9 cellular contexts compared by ENCODE assay signal in the genomic region with DNA sequence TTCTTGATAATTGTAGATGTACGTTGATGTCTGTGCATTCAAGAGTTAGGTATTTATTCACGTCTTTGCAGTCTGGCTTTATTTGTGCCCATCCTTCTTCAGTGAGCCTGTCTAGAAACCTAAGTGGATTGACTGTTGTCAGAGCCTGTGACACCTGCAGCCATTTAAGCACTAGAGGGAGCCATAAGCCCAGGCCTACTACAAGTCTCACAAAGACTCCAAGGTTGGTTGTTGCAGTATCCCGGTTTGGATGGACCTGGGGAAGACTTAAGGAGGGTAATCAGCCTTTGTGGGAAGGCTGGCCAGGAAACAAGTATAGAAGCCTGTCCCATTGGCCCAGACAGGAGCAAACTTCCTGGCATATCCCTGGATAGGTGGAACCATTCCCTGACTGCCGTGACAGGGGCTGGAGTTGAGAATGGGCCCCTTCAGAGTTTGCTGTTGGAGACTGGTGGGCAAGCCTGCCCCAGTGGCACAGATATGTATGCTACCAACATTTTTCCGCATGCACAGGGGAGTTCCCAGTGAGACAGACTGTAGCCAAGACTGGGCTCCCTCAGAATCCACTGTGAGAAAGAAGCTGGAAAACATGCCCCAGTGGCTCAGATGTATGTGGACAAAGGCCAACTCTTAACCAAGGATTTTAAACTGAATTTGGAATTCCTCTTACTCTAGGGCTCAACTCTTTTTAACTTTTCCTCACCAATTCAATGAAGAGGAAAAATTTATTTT. TPM values are rescaled to one million over a fixed set of nuclear protein-coding genes. Genes with fewer than 3 reads are reported as not detected.
A peak's percentile ranks its signal among the peaks of the same experiment; 100 is the strongest.
DNase-seq lines count a peak whose midpoint lies in the region; ATAC-seq and TF ChIP-seq lines count a peak whose summit lies in the region.
"Had no signal": no experiment of that assay in that cellular context is flagged by ENCODE, and none has a peak within 500 bp of the region (broad histone marks: within the 10 kb centered on the region; RNA-seq: fewer than 3 reads in every experiment).

No MANE protein-coding gene starts in this region.

- DNase-seq in Calu3 = peak; percentile 60
- DNase-seq in NCI-H524 treated with DMSO at 0.1 percent for 48 hours (lab: John Stamatoyannopoulos, UW) = peak; percentile 47
- DNase-seq in brain pericyte (ENCODE audit: low read depth, low spot score) = peak; percentile 16
- no peak for DNase-seq in left lobe of liver (ENCODE audit: low spot score)
- no peak for DNase-seq in activated T-cell treated with anti-CD3 and anti-CD28 coated beads, Interleukin-2, amount 50 U/mL, for 4 hours
- no peak for DNase-seq in globus pallidus (ENCODE audit: low spot score)
- DNase-seq: naive B cell had no signal

- H3K27ac Mint-ChIP-seq in Calu3 (ENCODE audit: unreplicated experiment) = no peak overlapping the region

- peak; percentile 79 for TF ChIP-seq CTCF in Calu3 (IDR thresholded peaks at IDR 0.05; ENCODE audit: unreplicated experiment)

- CTCF ChIA-PET in Calu3 (lab: Charles Lee) = interaction anchor here (1.3 kb wide), 1 partner anchor 1259 kb away, joined by 3 read pairs; no protein-coding TSS in a partner anchor

- no peaks in the 10 kb centered on the region for H3K9me3 Mint-ChIP-seq in Calu3 (ENCODE audit: low read depth, unreplicated experiment)
- H3K9me3 Mint-ChIP-seq in activated T-cell treated with anti-CD3 and anti-CD28 coated beads, Interleukin-2, amount 50 U/mL, for 4 hours = no peaks in the 10 kb centered on the region

- no peak overlapping the region for H3K4me3 Mint-ChIP-seq in Calu3 (ENCODE audit: low read depth, unreplicated experiment)
- no peak overlapping the region for H3K4me3 Mint-ChIP-seq in activated T-cell treated with anti-CD3 and anti-CD28 coated beads, Interleukin-2, amount 50 U/mL, for 4 hours
- H3K4me3 Mint-ChIP-seq: naive B cell had no signal

- ATAC-seq in HG03432 (IDR thresholded peaks at IDR 0.05; ENCODE audit: unreplicated experiment) = peak; percentile 44
- ATAC-seq in left lobe of liver = peak; percentile 95
- no peak for ATAC-seq in activated T-cell treated with anti-CD3 and anti-CD28 coated beads, Interleukin-2, amount 50 U/mL, for 4 hours
- no peak for ATAC-seq in HG03095 (IDR thresholded peaks at IDR 0.05; ENCODE audit: unreplicated experiment)

- H3K27me3 Mint-ChIP-seq in Calu3 (ENCODE audit: unreplicated experiment) = peaks cover 31% of the 10 kb centered on the region
- H3K27me3 Mint-ChIP-seq in activated T-cell treated with anti-CD3 and anti-CD28 coated beads, Interleukin-2, amount 50 U/mL, for 4 hours (ENCODE audit: low read depth) = no peaks in the 10 kb centered on the region

- no peaks in the 10 kb centered on the region for H3K4me1 Mint-ChIP-seq in Calu3 (ENCODE audit: low read depth, unreplicated experiment)
- H3K4me1 Mint-ChIP-seq in activated T-cell treated with anti-CD3 and anti-CD28 coated beads, Interleukin-2, amount 50 U/mL, for 4 hours (ENCODE audit: low read depth) = no peaks in the 10 kb centered on the region
- H3K4me1 Mint-ChIP-seq: naive B cell had no signal

- no peaks in the 10 kb centered on the region for H3K36me3 Mint-ChIP-seq in Calu3 (ENCODE audit: insufficient read depth, unreplicated experiment)
- no peaks in the 10 kb centered on the region for H3K36me3 Mint-ChIP-seq in activated T-cell treated with anti-CD3 and anti-CD28 coated beads, Interleukin-2, amount 50 U/mL, for 4 hours (ENCODE audit: insufficient read depth)
- H3K36me3 Mint-ChIP-seq: naive B cell had no signal

- BruUV-seq in Calu3 (replicated peaks; lab: Mats Ljungman, UMichigan) = no TSS peak

- intact Hi-C loops in Calu3 (cut with micrococcal nuclease; ENCODE audit: unreplicated experiment) = loop anchor here (5.0 kb wide), 1 partner anchor 1261 kb away; no protein-coding TSS in a partner anchor

RNA-seq across cellular contexts. Expression of a gene that starts 9.3 kb away (rescaled TPM):
- total RNA-seq in Calu3 (2022) (not detected in 2 replicates), left lobe of liver (not detected)
- total RNA-seq in activated T-cell treated with anti-CD3 and anti-CD28 coated beads, Interleukin-2, amount 50 U/mL, for 4 hours = not detected

Comparison
In these comparisons a context has a peak if more than half of its experiments do, and no peak if none do; other contexts are left out.
1. DNase-seq: peak in Calu3 (single experiment), NCI-H524 treated with DMSO at 0.1 percent for 48 hours (single experiment) and brain pericyte (single experiment); none in left lobe of liver (single experiment), activated T-cell treated with anti-CD3 and anti-CD28 coated beads, Interleukin-2, amount 50 U/mL, for 4 hours (single experiment) and globus pallidus (single experiment).
2. ATAC-seq: peak in HG03432 (single experiment) and left lobe of liver (single experiment); none in activated T-cell treated with anti-CD3 and anti-CD28 coated beads, Interleukin-2, amount 50 U/mL, for 4 hours (0 of 2) and HG03095 (single experiment).